ENCODE assay signal across 2 cellular contexts in genomic region chr17:81803728-81804558, GRCh38.
TF ChIP-seq lines count a peak whose summit lies in the region.

Gene GCGR (plus strand): TSS chr17:81804150. CDS start chr17:81809019, 4,869 bp downstream.

TF ChIP-seq in A549, 52 proteins besides CTCF, POLR2A, EP300 and RAD21:
- TF ChIP-seq SREBF2 (IDR thresholded peaks at IDR 0.05) (no peak), PHF8 (IDR thresholded peaks at IDR 0.05; ENCODE audit: borderline replicate concordance, low read depth) (no peak), ZSCAN20 (CRISPR knock-in tag; IDR thresholded peaks at IDR 0.05) (no peak), CBX2 (IDR thresholded peaks at IDR 0.05; ENCODE audit: borderline replicate concordance, low read depth) (no peak), HDAC2 (IDR thresholded peaks at IDR 0.05) (no peak), KDM5A (IDR thresholded peaks at IDR 0.05) (no peak), E2F6 (IDR thresholded peaks at IDR 0.05; ENCODE audit: borderline replicate concordance, low read depth) (no peak), MAFK (IDR thresholded peaks at IDR 0.05; ENCODE audit: partially characterized antibody) (no peak), ATOH8 (CRISPR knock-in tag; IDR thresholded peaks at IDR 0.05; ENCODE audit: low read depth) (no peak), ZNF302 (CRISPR knock-in tag; IDR thresholded peaks at IDR 0.05) (no peak), EHMT2 (IDR thresholded peaks at IDR 0.05; ENCODE audit: low read depth) (no peak), BHLHE40 (IDR thresholded peaks at IDR 0.05; ENCODE audit: low read depth, low read length) (no peak), MAX (IDR thresholded peaks at IDR 0.05) (no peak), CBX8 (IDR thresholded peaks at IDR 0.05) (no peak), CHD4 (IDR thresholded peaks at IDR 0.05; ENCODE audit: borderline replicate concordance) (no peak)
TF ChIP-seq in A549: peak in this region for 0.

TF ChIP-seq in H1, 55 proteins besides CTCF, POLR2A, EP300 and RAD21:
- TF ChIP-seq SUZ12 (IDR thresholded peaks at IDR 0.05; ENCODE audit: low read length) = peak; percentile 90
- no peak for TF ChIP-seq POLR2AphosphoS5 (IDR thresholded peaks at IDR 0.05; ENCODE audit: low read depth, low read length)
- no peak for TF ChIP-seq USF2 (IDR thresholded peaks at IDR 0.05; ENCODE audit: low read length)
- no peak for TF ChIP-seq SP2 (IDR thresholded peaks at IDR 0.05; ENCODE audit: low read length)
- TF ChIP-seq BACH1 (IDR thresholded peaks at IDR 0.05; ENCODE audit: low read length) = no peak
- no peak for TF ChIP-seq TEAD4 (IDR thresholded peaks at IDR 0.05; ENCODE audit: low read depth, low read length)
